Comparison of ENCODE assay signal across 8 cellular contexts in genomic region chr11:16788141-16789060, GRCh38. TPM values are rescaled to one million over a fixed set of nuclear protein-coding genes. Genes with fewer than 3 reads are reported as not detected.
DNase-seq lines count a peak whose midpoint lies in the region; ATAC-seq and TF ChIP-seq lines count a peak whose summit lies in the region.

No MANE protein-coding gene starts in this region.

- peak; percentile 77 for DNase-seq in DMS79 treated with DMSO at 0.1 percent for 48 hours (lab: John Stamatoyannopoulos, UW)
- DNase-seq in MG63: peak; percentile 54
- DNase-seq in adipocyte (ENCODE audit: low read depth): peak; percentile 79
- peak; percentile 66 to 82 (median 68) for DNase-seq in heart left ventricle
- peak; percentile 82 for DNase-seq in retina
- no peak for DNase-seq in NK-92 (lab: John Stamatoyannopoulos, UW; ENCODE audit: unreplicated experiment)

- peak; percentile 95 to 100 (median 98) for TF ChIP-seq CTCF in heart left ventricle (IDR thresholded peaks at IDR 0.05)

- no peak for TF ChIP-seq POLR2A in heart left ventricle (IDR thresholded peaks at IDR 0.05)

- H3K36me3 ChIP-seq in MG63: no peaks in the 10 kb centered on the region
- no peaks in the 10 kb centered on the region for H3K36me3 ChIP-seq in adipocyte (ENCODE audit: control insufficient read depth, insufficient read depth, low read length, severe bottlenecking)
- peaks cover 0 to 24% (median 7%) of the 10 kb centered on the region in 9 donors for H3K36me3 ChIP-seq in heart left ventricle

- H3K9ac ChIP-seq in adipocyte (ENCODE audit: low read length): peak overlapping the region; percentile 57

- intact Hi-C loops in heart left ventricle (cut with DNase I): loop anchor here (2.0 to 10.0 kb wide), 13 partner anchors 28 to 716 kb away; no protein-coding TSS in a partner anchor

- WGBS in heart left ventricle, 4 donors: 53 to 59% (median 55%) methylated on average over 17 of the region's 17 CpGs

- H3K4me3 ChIP-seq in MG63 (no peak overlapping the region), adipocyte (ENCODE audit: low read length) (peak overlapping the region; percentile 17), heart left ventricle (no peak overlapping the region)

- H3K4me1 ChIP-seq in adipocyte (ENCODE audit: control insufficient read depth, insufficient read depth, low read length): peaks cover 80% of the 10 kb centered on the region
- H3K4me1 ChIP-seq in heart left ventricle: peaks cover 0 to 88% (median 51%) of the 10 kb centered on the region in 12 donors

- H3K27ac ChIP-seq in heart left ventricle: peak overlapping the region in 4 of 12 donors; percentile 8 to 40 (median 34)

- H3K9me3 ChIP-seq in MG63: no peaks in the 10 kb centered on the region
- H3K9me3 ChIP-seq in adipocyte (ENCODE audit: control insufficient read depth, low read length): no peaks in the 10 kb centered on the region
- H3K9me3 ChIP-seq in heart left ventricle: no peaks in the 10 kb centered on the region

- ATAC-seq in GM21723 (IDR thresholded peaks at IDR 0.05; ENCODE audit: unreplicated experiment) (peak; percentile 82), SK-N-SH treated with all-trans-retinoic acid at 6 μM for 48 hours (peak; percentile 78), heart left ventricle (peak; percentile 40 to 70 (median 63))

- H3K27me3 ChIP-seq in MG63 (no peaks in the 10 kb centered on the region), adipocyte (replicated peaks; ENCODE audit: control insufficient read depth, insufficient read depth, low read length) (no peaks in the 10 kb centered on the region), heart left ventricle (no peaks in the 10 kb centered on the region)

TF ChIP-seq in SK-N-SH treated with all-trans-retinoic acid at 6 μM for 48 hours, 23 proteins besides CTCF, POLR2A, EP300 and RAD21:
- TF ChIP-seq GLIS3 (CRISPR knock-in tag; IDR thresholded peaks at IDR 0.05): no peak
- TF ChIP-seq ZFP3 (CRISPR knock-in tag; IDR thresholded peaks at IDR 0.05): no peak
- TF ChIP-seq ZNF565 (CRISPR knock-in tag; conservative IDR thresholded peaks at IDR 0.05; ENCODE audit: low read depth): no peak
- TF ChIP-seq BACH2 (CRISPR knock-in tag; IDR thresholded peaks at IDR 0.05; ENCODE audit: borderline replicate concordance): no peak
- no peak for TF ChIP-seq ESRRG (CRISPR knock-in tag; IDR thresholded peaks at IDR 0.05)

RNA-seq across cellular contexts. Expression of gene C11orf58, which starts 50.0 kb away (rescaled TPM):
- 165 and 220 TPM in 2 replicates for total RNA-seq in MG63 (2014; rRNA removed; shearing (Covaris generic); ENCODE audit: low replicate concordance)
- 100 to 1,000 TPM in 8 of 9 donors, 10 to 100 TPM in 1; 88.2 to 130 (median 110) TPM for total RNA-seq in heart left ventricle
- polyA plus RNA-seq in heart left ventricle: 100 to 1,000 TPM in 1 of 2 donors, 10 to 100 TPM in 1; 78.3 to 147 TPM
